1 cellular context compared by ENCODE assay signal in the genomic region with DNA sequence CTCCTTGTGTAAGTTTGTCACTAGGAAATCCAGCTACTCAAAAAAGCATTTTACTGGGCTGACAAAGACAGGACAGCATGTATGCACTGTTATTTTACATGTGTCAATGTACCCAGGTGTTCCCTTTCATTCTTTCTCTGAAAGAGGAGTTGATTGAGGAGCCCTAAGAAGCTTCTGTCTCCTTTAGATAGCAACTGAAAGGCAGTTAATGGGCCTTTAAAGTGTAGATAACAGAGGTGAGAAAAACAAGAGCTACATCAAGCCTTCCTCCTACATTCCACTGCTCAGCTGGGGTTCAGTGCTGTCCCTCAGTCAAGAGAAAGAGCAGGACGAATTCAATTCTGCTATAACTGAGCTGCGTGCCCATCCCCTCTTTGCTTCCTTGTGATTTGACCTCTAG.
TF ChIP-seq lines count a peak whose summit lies in the region.

No MANE protein-coding gene starts in this region.

TF ChIP-seq in H1, 55 proteins besides CTCF, POLR2A, EP300 and RAD21 (continued from another document):
- TF ChIP-seq E2F6 (IDR thresholded peaks at IDR 0.05) (no peak), CHD7 (IDR thresholded peaks at IDR 0.05; ENCODE audit: insufficient replicate concordance, low read length) (peak; percentile 47), HDAC2 (IDR thresholded peaks at IDR 0.05; ENCODE audit: borderline replicate concordance in 1 of 2, low read depth in 2 of 2, low read length in 2 of 2) (0 out of 4 replicates have a peak, but pooled peaks of 1 of the 2 experiments have one; percentile 55), FOSL1 (IDR thresholded peaks at IDR 0.05; ENCODE audit: insufficient read depth, low read depth, low read length) (no peak), SIRT6 (IDR thresholded peaks at IDR 0.05; ENCODE audit: low read length) (no peak), EGR1 (IDR thresholded peaks at IDR 0.05; ENCODE audit: borderline replicate concordance, low read depth, low read length) (no peak), TEAD4 (IDR thresholded peaks at IDR 0.05; ENCODE audit: low read depth, low read length) (peak; percentile 76; the same call in 1 of the 2 replicates), TCF12 (IDR thresholded peaks at IDR 0.05; ENCODE audit: low read depth, low read length) (peak; percentile 97), NANOG (IDR thresholded peaks at IDR 0.05; ENCODE audit: insufficient read depth, low read depth, low read length, poor library complexity, severe bottlenecking) (peak; percentile 88), SP4 (IDR thresholded peaks at IDR 0.05; ENCODE audit: low read length) (no peak), RFX5 (IDR thresholded peaks at IDR 0.05; ENCODE audit: borderline replicate concordance, low read depth, low read length) (no peak), TAF7 (optimal IDR thresholded peaks at IDR 0.05; ENCODE audit: borderline replicate concordance, low read depth, low read length) (no peak), HDAC6 (IDR thresholded peaks at IDR 0.05; ENCODE audit: low read depth, low read length) (no peak), KDM5A (IDR thresholded peaks at IDR 0.05; ENCODE audit: low read length) (no peak), SIN3A (conservative IDR thresholded peaks at IDR 0.05 in 1 of 2, IDR thresholded peaks at IDR 0.05 in 1 of 2; ENCODE audit: low read depth in 1 of 2, low read length in 2 of 2) (peak; percentile 46 to 91; a peak in 3 of 4 replicates), CTBP2 (IDR thresholded peaks at IDR 0.05; ENCODE audit: borderline replicate concordance, insufficient read depth, insufficient read length, low read length) (no peak), BACH1 (IDR thresholded peaks at IDR 0.05; ENCODE audit: low read length) (no peak)
